Comparison of ENCODE assay signal across 34 cellular contexts in genomic region chr3:145737952-145738351, GRCh38.
"Had no signal": no experiment of that assay in that cellular context is flagged by ENCODE, and none has a peak within 500 bp of the region (broad histone marks: within the 10 kb centered on the region; RNA-seq: fewer than 3 reads in every experiment).

No MANE protein-coding gene starts in this region.

- H3K9me3 ChIP-seq: MG63 had no signal

- H3K36me3 ChIP-seq: MG63 had no signal

- H3K27me3 ChIP-seq: MG63 had no signal

- H3K4me3 ChIP-seq: MG63 had no signal

- DNase-seq: Karpas-422, Kasumi-1, MG63, MM.1S, MV-4-11, NCI-H1048, NCI-H1092, NCI-H1092 treated with DMSO at 0.1 percent for 48 hours, NCI-H1105, NCI-H1105 treated with DMSO at 0.1 percent for 48 hours, NCI-H1417, NCI-H1417 treated with DMSO at 0.1 percent for 48 hours, NCI-H1436, NCI-H1436 treated with DMSO at 0.1 percent for 48 hours, NCI-H146, NCI-H1694, NCI-H1694 treated with DMSO at 0.1 percent for 48 hours, NCI-H187, NCI-H187 treated with DMSO at 0.1 percent for 48 hours, NCI-H1930, NCI-H2029, NCI-H2029 treated with DMSO at 0.1 percent for 48 hours, NCI-H2081, NCI-H2081 treated with DMSO at 0.1 percent for 48 hours, NCI-H2107, NCI-H2171, NCI-H2171 treated with DMSO at 0.1 percent for 48 hours, NCI-H2227 treated with DMSO at 0.1 percent for 48 hours, NCI-H226, NCI-H345, NCI-H446, NCI-H446 treated with DMSO at 0.1 percent for 48 hours, NCI-H510A, NCI-H510A treated with DMSO at 0.1 percent for 48 hours had no signal
